ENCODE assay signal across 22 cellular contexts in the genomic region with DNA sequence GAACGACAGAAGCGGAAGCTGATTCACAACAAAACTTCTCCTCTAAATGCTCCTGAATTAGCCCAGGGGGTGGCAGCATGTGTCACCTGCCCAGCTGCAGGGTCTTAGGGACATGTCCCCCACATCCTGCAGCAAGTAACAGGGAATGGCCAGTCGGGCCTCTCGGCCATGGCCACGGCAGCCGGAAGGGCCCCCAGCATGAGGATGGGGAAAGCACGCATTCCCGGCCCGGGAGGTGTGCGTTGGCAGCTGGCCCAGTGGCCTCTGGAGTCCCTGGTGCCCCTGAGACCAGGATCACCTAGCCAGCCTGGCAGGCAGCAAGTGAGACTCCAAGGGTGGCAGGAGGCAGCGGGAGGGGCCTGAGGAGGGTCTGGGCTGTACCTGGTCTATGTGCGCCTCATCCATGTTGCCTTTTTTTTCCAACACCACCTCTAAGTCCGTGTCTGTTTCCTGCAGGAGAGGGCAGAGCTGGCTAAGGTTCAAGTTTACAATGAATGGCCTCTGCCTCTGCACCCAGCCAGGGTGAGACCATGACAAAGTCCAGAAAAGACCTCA. TPM values are rescaled to one million over a fixed set of nuclear protein-coding genes. Genes with fewer than 3 reads are reported as not detected.
DNase-seq lines count a peak whose midpoint lies in the region; ATAC-seq and TF ChIP-seq lines count a peak whose summit lies in the region.
"Had no signal": no experiment of that assay in that cellular context is flagged by ENCODE, and none has a peak within 500 bp of the region (broad histone marks: within the 10 kb centered on the region; RNA-seq: fewer than 3 reads in every experiment).

No MANE protein-coding gene starts in this region.

- ATAC-seq in left cardiac atrium, result no peak
- ATAC-seq: activated naive CD8-positive, alpha-beta T cell treated with anti-CD3 and anti-CD28 coated beads, Interleukin-2, amount 50 U/mL, for 24 hours; GM12878; SK-N-SH treated with all-trans-retinoic acid at 6 μM for 48 hours had no signal

- POLR2A ChIA-PET in activated CD4-positive, alpha-beta T cell treated with anti-CD3 and anti-CD28 coated beads, Interleukin-2, amount 10 ng/mL, durations not matched to agents 7 days and 5 days (lab: Charles Lee), result no interaction called here

- H3K27me3 ChIP-seq in endodermal cell (ENCODE audit: control insufficient read depth, insufficient read depth, low read length, poor library complexity, severe bottlenecking), result no peaks in the 10 kb centered on the region
- H3K27me3 ChIP-seq: brain microvascular endothelial cell, hepatocyte had no signal

- H3K27me3 Mint-ChIP-seq in endodermal cell (ENCODE audit: insufficient read depth), result no peaks in the 10 kb centered on the region
- H3K27me3 Mint-ChIP-seq in nephron progenitor cell (ENCODE audit: low read depth, poor library complexity), result no peaks in the 10 kb centered on the region
- H3K27me3 Mint-ChIP-seq in activated CD4-positive, alpha-beta T cell treated with anti-CD3 and anti-CD28 coated beads, Interleukin-2, amount 10 ng/mL, durations not matched to agents 7 days and 5 days, result no peaks in the 10 kb centered on the region
- H3K27me3 Mint-ChIP-seq: activated CD4-positive, alpha-beta memory T cell treated with anti-CD3 and anti-CD28 coated beads for 36 hours; activated naive CD8-positive, alpha-beta T cell treated with anti-CD3 and anti-CD28 coated beads, Interleukin-2, amount 50 U/mL, for 24 hours; type B pancreatic cell had no signal

- H3K9me3 ChIP-seq in endodermal cell (ENCODE audit: control insufficient read depth, low read length), result no peaks in the 10 kb centered on the region

- H3K27ac Mint-ChIP-seq in endodermal cell (peak overlapping the region; percentile 87), nephron progenitor cell (peak overlapping the region; percentile 68)
- no peak overlapping the region for H3K27ac Mint-ChIP-seq in activated CD4-positive, alpha-beta T cell treated with anti-CD3 and anti-CD28 coated beads, Interleukin-2, amount 10 ng/mL, durations not matched to agents 7 days and 5 days
- H3K27ac Mint-ChIP-seq: activated CD4-positive, alpha-beta memory T cell treated with anti-CD3 and anti-CD28 coated beads for 36 hours; activated naive CD8-positive, alpha-beta T cell treated with anti-CD3 and anti-CD28 coated beads, Interleukin-2, amount 50 U/mL, for 24 hours; type B pancreatic cell had no signal

- peaks cover 84% of the 10 kb centered on the region for H3K36me3 ChIP-seq in endodermal cell (ENCODE audit: control insufficient read depth, insufficient read depth, low read length)

- H3K4me1 ChIP-seq in endodermal cell (ENCODE audit: control insufficient read depth, insufficient read depth, low read length), result peaks cover 13% of the 10 kb centered on the region

- peak overlapping the region; percentile 49 for H3K4me3 ChIP-seq in endodermal cell (ENCODE audit: low read length)
- H3K4me3 ChIP-seq: GM12878, hepatocyte, lung had no signal

- H3K9me3 Mint-ChIP-seq in endodermal cell (no peaks in the 10 kb centered on the region), nephron progenitor cell (no peaks in the 10 kb centered on the region)
- H3K9me3 Mint-ChIP-seq in activated CD4-positive, alpha-beta T cell treated with anti-CD3 and anti-CD28 coated beads, Interleukin-2, amount 10 ng/mL, durations not matched to agents 7 days and 5 days, result no peaks in the 10 kb centered on the region
- H3K9me3 Mint-ChIP-seq: activated CD4-positive, alpha-beta memory T cell treated with anti-CD3 and anti-CD28 coated beads for 36 hours; activated naive CD8-positive, alpha-beta T cell treated with anti-CD3 and anti-CD28 coated beads, Interleukin-2, amount 50 U/mL, for 24 hours; type B pancreatic cell had no signal

- WGBS in endodermal cell (ENCODE audit: insufficient coverage in 1 of 2, insufficient read length in 1 of 2), 2 experiments, result 85 to 89% methylated on average over 6 to 13 of the region's 13 CpGs

- H3K4me1 Mint-ChIP-seq in endodermal cell (peaks cover 29% of the 10 kb centered on the region), nephron progenitor cell (peaks cover 50% of the 10 kb centered on the region)
- H3K4me1 Mint-ChIP-seq in activated CD4-positive, alpha-beta T cell treated with anti-CD3 and anti-CD28 coated beads, Interleukin-2, amount 10 ng/mL, durations not matched to agents 7 days and 5 days, result peaks cover 3% of the 10 kb centered on the region

- TF ChIP-seq CTCF in endodermal cell (conservative IDR thresholded peaks at IDR 0.05) (peak; percentile 20), nephron progenitor cell (IDR thresholded peaks at IDR 0.05) (no peak)

- DNase-seq in cardiac septum (ENCODE audit: low spot score) (peak; percentile 65), left cardiac atrium (no peak), endodermal cell (no peak), nephron progenitor cell (no peak), iPS-NIHi7 (ENCODE audit: extremely low spot score) (no peak), NCI-H524 treated with DMSO at 0.1 percent for 48 hours (lab: John Stamatoyannopoulos, UW) (no peak), NCI-H446 treated with DMSO at 0.1 percent for 48 hours (lab: John Stamatoyannopoulos, UW) (no peak)
- no peak for DNase-seq in activated CD4-positive, alpha-beta T cell treated with anti-CD3 and anti-CD28 coated beads, Interleukin-2, amount 10 ng/mL, durations not matched to agents 7 days and 5 days
- DNase-seq: activated CD4-positive, alpha-beta memory T cell treated with anti-CD3 and anti-CD28 coated beads for 36 hours; activated effector memory CD4-positive, alpha-beta T cell treated with anti-CD3 and anti-CD28 coated beads, Interleukin-2, amount 50 U/mL, for 16 hours; activated naive CD8-positive, alpha-beta T cell treated with anti-CD3 and anti-CD28 coated beads, Interleukin-2, amount 50 U/mL, for 24 hours; brain microvascular endothelial cell; COR-L47; cortex of kidney; DND-41; NCI-H1092 treated with DMSO at 0.1 percent for 48 hours; NCI-H2029 had no signal

- H3K9ac ChIP-seq in endodermal cell (ENCODE audit: extremely low read depth, low read length, poor library complexity, severe bottlenecking), result no peak overlapping the region

- intact Hi-C loops in cardiac septum (cut with DNase I) (no loop called here), left cardiac atrium (cut with DNase I) (loop anchor here in 1 of 2 donors (10.0 kb wide), 1 partner anchor 174 kb away; a partner anchor contains a TSS)

- H3K36me3 Mint-ChIP-seq in endodermal cell (ENCODE audit: low read depth) (peaks cover 68% of the 10 kb centered on the region), nephron progenitor cell (ENCODE audit: low read depth) (peaks cover 59% of the 10 kb centered on the region)
- peaks cover 32% of the 10 kb centered on the region for H3K36me3 Mint-ChIP-seq in activated CD4-positive, alpha-beta T cell treated with anti-CD3 and anti-CD28 coated beads, Interleukin-2, amount 10 ng/mL, durations not matched to agents 7 days and 5 days (ENCODE audit: low read depth)

- CTCF ChIA-PET in activated CD4-positive, alpha-beta T cell treated with anti-CD3 and anti-CD28 coated beads, Interleukin-2, amount 10 ng/mL, durations not matched to agents 7 days and 5 days (lab: Charles Lee), result interaction anchor here (0.5 to 1.6 kb wide), 3 partner anchors 11 to 127 kb away, joined by 3 to 4 read pairs (median 3); no protein-coding TSS in a partner anchor

- H3K27ac ChIP-seq in endodermal cell (ENCODE audit: low read depth, low read length), result no peak overlapping the region
- H3K27ac ChIP-seq: brain microvascular endothelial cell, hepatocyte had no signal

- H3K4me3 Mint-ChIP-seq in endodermal cell, result no peak overlapping the region
- no peak overlapping the region for H3K4me3 Mint-ChIP-seq in nephron progenitor cell
- no peak overlapping the region for H3K4me3 Mint-ChIP-seq in activated CD4-positive, alpha-beta T cell treated with anti-CD3 and anti-CD28 coated beads, Interleukin-2, amount 10 ng/mL, durations not matched to agents 7 days and 5 days
- H3K4me3 Mint-ChIP-seq: activated CD4-positive, alpha-beta memory T cell treated with anti-CD3 and anti-CD28 coated beads for 36 hours; activated naive CD8-positive, alpha-beta T cell treated with anti-CD3 and anti-CD28 coated beads, Interleukin-2, amount 50 U/mL, for 24 hours; type B pancreatic cell had no signal

RNA-seq across cellular contexts. Expression of a gene that starts 7.0 kb away (rescaled TPM):
- total RNA-seq in cardiac septum, result 6.8 TPM
- 1 to 10 TPM; 8.5 to 9.1 TPM for total RNA-seq in left cardiac atrium
- 10 to 100 TPM; 83.9 to 95.9 TPM for total RNA-seq in endodermal cell
- 57.7 TPM for polyA plus RNA-seq in endodermal cell (2013, experiment 1 of 2)
- polyA plus RNA-seq in endodermal cell (2013, experiment 2 of 2), result 62.8 TPM
- 10 to 100 TPM; 16.8 TPM for total RNA-seq in activated CD4-positive, alpha-beta T cell treated with anti-CD3 and anti-CD28 coated beads, Interleukin-2, amount 10 ng/mL, durations not matched to agents 7 days and 5 days

RNA-seq across cellular contexts. Expression of a gene that starts 7.0 kb away (rescaled TPM):
- total RNA-seq in cardiac septum, result 7.3 TPM
- 1 to 10 TPM; 4.3 to 6.6 TPM for total RNA-seq in left cardiac atrium
- total RNA-seq in endodermal cell, result 10 to 100 TPM; 21.1 to 30.1 TPM
- polyA plus RNA-seq in endodermal cell (2013, experiment 1 of 2), result 21.5 TPM
- 19.6 TPM for polyA plus RNA-seq in endodermal cell (2013, experiment 2 of 2)
- 1 to 10 TPM; 1.1 to 1.5 TPM for total RNA-seq in activated CD4-positive, alpha-beta T cell treated with anti-CD3 and anti-CD28 coated beads, Interleukin-2, amount 10 ng/mL, durations not matched to agents 7 days and 5 days

Comparison
In these comparisons a context has a peak if more than half of its experiments do, and no peak if none do; other contexts are left out.
1. RNA of a gene that starts 7.0 kb away (total RNA-seq): 83.9 to 95.9 TPM in endodermal cell; 16.8 TPM in activated CD4-positive, alpha-beta T cell treated with anti-CD3 and anti-CD28 coated beads, Interleukin-2, amount 10 ng/mL, durations not matched to agents 7 days and 5 days, 8.5 to 9.1 TPM in left cardiac atrium and 6.8 TPM in cardiac septum (single experiment); every median in the first group is over 4 times any median in the second.